Comparison of ENCODE assay signal across 21 cellular contexts in the genomic region with DNA sequence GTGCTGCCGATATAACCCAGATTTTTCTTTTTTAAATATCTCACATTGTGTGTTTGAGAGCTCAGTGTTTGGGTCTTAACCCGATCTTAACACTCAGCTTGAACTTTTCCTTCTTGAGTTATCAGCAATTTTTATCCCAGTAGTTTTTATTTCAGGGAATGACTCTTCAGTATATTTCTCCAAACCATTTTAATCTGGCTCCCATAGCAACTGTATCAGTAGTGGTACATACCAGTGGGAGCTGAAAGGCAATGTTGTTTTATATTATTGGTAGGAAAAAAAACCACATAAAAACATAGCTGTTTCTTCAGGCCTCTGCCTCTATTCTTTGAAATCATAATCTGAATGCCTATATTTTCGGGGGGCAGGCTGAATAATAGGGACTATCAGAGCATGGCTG.
"Had no signal": no experiment of that assay in that cellular context is flagged by ENCODE, and none has a peak within 500 bp of the region (broad histone marks: within the 10 kb centered on the region; RNA-seq: fewer than 3 reads in every experiment).

No MANE protein-coding gene starts in this region.

- ATAC-seq: HepG2, SK-N-SH treated with all-trans-retinoic acid at 6 μM for 48 hours had no signal

- H3K9me3 ChIP-seq: MG63, SJCRH30 had no signal

- H3K27me3 ChIP-seq: MG63, SJCRH30 had no signal

- H3K27ac ChIP-seq: SJCRH30 had no signal

- H3K4me1 ChIP-seq: SJCRH30 had no signal

- DNase-seq: IMR-90, Karpas-422, KG1, MG63, NCI-H1092, NCI-H1105 treated with DMSO at 0.1 percent for 48 hours, NCI-H1417 treated with DMSO at 0.1 percent for 48 hours, NCI-H146, NCI-H1694 treated with DMSO at 0.1 percent for 48 hours, NCI-H1930, NCI-H2081, NCI-H2107, NCI-H2227 treated with DMSO at 0.1 percent for 48 hours, NCI-H524, NCI-H526 treated with DMSO at 0.1 percent for 48 hours, NCI-H748 treated with DMSO at 0.1 percent for 48 hours, RPMI8226, SHP77 treated with DMSO at 0.1 percent for 48 hours, SJCRH30 had no signal

- H3K4me3 ChIP-seq: MG63, SJCRH30 had no signal

- H3K36me3 ChIP-seq: MG63, SJCRH30 had no signal
